33 cellular contexts compared by ENCODE assay signal in the genomic region with DNA sequence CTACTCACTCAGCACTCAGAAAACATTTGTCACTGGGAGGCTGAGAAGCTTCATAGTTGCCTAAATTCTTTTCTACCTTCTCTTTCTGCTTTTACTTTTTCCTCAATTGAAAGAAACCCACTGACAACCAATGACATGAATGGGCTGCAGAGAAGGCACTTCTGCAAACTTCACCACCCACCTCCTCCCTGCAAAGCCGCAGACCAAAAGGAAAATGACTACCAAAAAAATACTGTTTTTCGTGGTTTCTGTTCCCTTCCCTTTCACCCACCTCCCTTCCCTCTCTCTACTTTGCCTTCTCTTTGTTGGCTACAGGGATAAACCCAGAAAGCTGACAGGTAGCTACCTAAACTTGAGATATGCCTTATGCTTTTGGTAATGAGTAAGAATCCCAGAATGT. TPM values are rescaled to one million over a fixed set of nuclear protein-coding genes. Genes with fewer than 3 reads are reported as not detected.
DNase-seq lines count a peak whose midpoint lies in the region; ATAC-seq, FAIRE-seq and TF ChIP-seq lines count a peak whose summit lies in the region.
"Had no signal": no experiment of that assay in that cellular context is flagged by ENCODE, and none has a peak within 500 bp of the region (broad histone marks: within the 10 kb centered on the region; RNA-seq: fewer than 3 reads in every experiment).

No MANE protein-coding gene starts in this region.

- H3F3A ChIP-seq in GM23338 (replicated peaks; ENCODE audit: low read depth) = peaks cover 12% of the 10 kb centered on the region; the same call in 1 of the 2 replicates

- H3K79me2 ChIP-seq in GM23338 (replicated peaks; ENCODE audit: insufficient read depth) (peaks cover 90% of the 10 kb centered on the region), GM12878 (ENCODE audit: control insufficient read depth, insufficient read depth, low read length) (peaks cover 7% of the 10 kb centered on the region)

- no peak for FAIRE-seq in GM12878 (lab: Jason Lieb, UNC)
- FAIRE-seq: D721Med, urothelium cell line had no signal

- TF ChIP-seq RAD21 in GM12878 (IDR thresholded peaks at IDR 0.05; ENCODE audit: insufficient read depth, low read depth, low read length) = no peak

- POLR2A ChIA-PET in GM12878 (lab: Charles Lee) = no interaction called here

- H3K9me3 ChIP-seq in BLaER1 = peaks cover 23% of the 10 kb centered on the region
- H3K9me3 ChIP-seq in GM12878 (replicated peaks; ENCODE audit: control insufficient read depth, insufficient read depth, low read length) = no peaks in the 10 kb centered on the region; the same call in 1 of the 3 replicates
- H3K9me3 ChIP-seq in prostate gland = no peaks in the 10 kb centered on the region
- H3K9me3 ChIP-seq: ascending aorta, esophagus muscularis mucosa, heart right ventricle, right lobe of liver, SK-N-SH, testis had no signal

- in situ Hi-C loops in GM12878 (cut with MboI) = no loop called here

- CTCF ChIA-PET in GM12878 (lab: Yijun Ruan, JAX) = no interaction called here

- BruUV-seq in GM12878 (replicated peaks; lab: Mats Ljungman, UMichigan) = no TSS peak

- TF ChIP-seq CTCF in GM23338 (conservative IDR thresholded peaks at IDR 0.05; ENCODE audit: low read depth in 2 of 2) = no peak
- no peak for TF ChIP-seq CTCF in GM12878 (IDR thresholded peaks at IDR 0.05 in 2 of 3, conservative IDR thresholded peaks at IDR 0.05 in 1 of 3; ENCODE audit: control insufficient read depth in 2 of 3, extremely low read depth in 1 of 3, insufficient read depth in 1 of 3, low read depth in 3 of 3, low read length in 3 of 3)
- TF ChIP-seq CTCF in prostate gland (IDR thresholded peaks at IDR 0.05) = no peak

- ATAC-seq in GM23338 = no peak
- no peak for ATAC-seq in GM12878
- no peak for ATAC-seq in GM21447 (IDR thresholded peaks at IDR 0.05; ENCODE audit: unreplicated experiment)
- no peak for ATAC-seq in stimulated activated effector memory CD8-positive, alpha-beta T cell treated with anti-CD3 and anti-CD28 coated beads, Interleukin-12 subunit alpha, Interleukin-12 subunit beta, amount 100 ng/mL, for 72 hours
- ATAC-seq: activated CD8-positive, alpha-beta T cell treated with anti-CD3 and anti-CD28 coated beads, Interleukin-2, amount 10 ng/mL, durations not matched to agents 7 days and 5 days; foreskin keratinocyte; heart right ventricle; right lobe of liver had no signal

- H3K36me3 Mint-ChIP-seq in GM23338 (ENCODE audit: low read depth) = peaks cover 76% of the 10 kb centered on the region
- H3K36me3 Mint-ChIP-seq in stimulated activated effector memory CD8-positive, alpha-beta T cell treated with anti-CD3 and anti-CD28 coated beads, Interleukin-12 subunit alpha, Interleukin-12 subunit beta, amount 100 ng/mL, for 72 hours = no peaks in the 10 kb centered on the region
- H3K36me3 Mint-ChIP-seq: activated naive CD8-positive, alpha-beta T cell; CD4-positive, CD25-positive, alpha-beta regulatory T cell had no signal

- H3K36me3 ChIP-seq in BLaER1 (no peaks in the 10 kb centered on the region), GM23338 (ENCODE audit: insufficient read depth) (0 out of 2 replicates have a peak, but pooled peaks cover 6% of the 10 kb centered on the region), GM12878 (ENCODE audit: control insufficient read depth in 2 of 2, insufficient read depth in 2 of 2, low read length in 1 of 2) (no peaks in the 10 kb centered on the region), prostate gland (no peaks in the 10 kb centered on the region)
- H3K36me3 ChIP-seq: ascending aorta, esophagus muscularis mucosa, heart right ventricle, neural progenitor cell, right lobe of liver had no signal

- H2AFZ ChIP-seq in GM23338 (no peak overlapping the region), GM12878 (ENCODE audit: control insufficient read depth, low read depth, low read length) (no peak overlapping the region)
- H2AFZ ChIP-seq: neural progenitor cell had no signal

- peak overlapping the region; percentile 83 for H3K4me3 Mint-ChIP-seq in GM23338
- no peak overlapping the region for H3K4me3 Mint-ChIP-seq in stimulated activated effector memory CD8-positive, alpha-beta T cell treated with anti-CD3 and anti-CD28 coated beads, Interleukin-12 subunit alpha, Interleukin-12 subunit beta, amount 100 ng/mL, for 72 hours
- H3K4me3 Mint-ChIP-seq: activated CD8-positive, alpha-beta T cell treated with anti-CD3 and anti-CD28 coated beads, Interleukin-2, amount 10 ng/mL, durations not matched to agents 7 days and 5 days; activated naive CD8-positive, alpha-beta T cell; neural progenitor cell had no signal

- WGBS in GM12878 (ENCODE audit: insufficient coverage, insufficient replicate concordance, low lambda C conversion rate, missing lambda C conversion rate) = 4% methylated on average over 2 of the region's 2 CpGs
- WGBS in prostate gland = 76% methylated on average over 2 of the region's 2 CpGs

- no peaks in the 10 kb centered on the region; the same call in 2 of the 3 replicates for H3K9me3 Mint-ChIP-seq in GM23338
- H3K9me3 Mint-ChIP-seq in stimulated activated effector memory CD8-positive, alpha-beta T cell treated with anti-CD3 and anti-CD28 coated beads, Interleukin-12 subunit alpha, Interleukin-12 subunit beta, amount 100 ng/mL, for 72 hours = no peaks in the 10 kb centered on the region

- RAD21 ChIA-PET in GM12878 (lab: Charles Lee; ENCODE audit: unreplicated experiment) = no interaction called here

- TF ChIP-seq POLR2A in GM12878 (IDR thresholded peaks at IDR 0.05; ENCODE audit: low read depth, low read length) (no peak), prostate gland (IDR thresholded peaks at IDR 0.05) (no peak)

- H3K4me2 ChIP-seq in BLaER1 (peak overlapping the region; percentile 32), GM23338 (peak overlapping the region; percentile 86), GM12878 (ENCODE audit: control insufficient read depth, insufficient read depth) (no peak overlapping the region)

- peaks cover 15% of the 10 kb centered on the region for H3K4me1 ChIP-seq in BLaER1
- peaks cover 63% of the 10 kb centered on the region for H3K4me1 ChIP-seq in GM23338 (ENCODE audit: insufficient read depth)
- H3K4me1 ChIP-seq in GM12878 (ENCODE audit: control insufficient read depth, insufficient read depth, low read length) = 0 out of 2 replicates have a peak, but pooled peaks cover 3% of the 10 kb centered on the region
- H3K4me1 ChIP-seq in prostate gland (replicated peaks) = no peaks in the 10 kb centered on the region
- H3K4me1 ChIP-seq: ascending aorta, foreskin keratinocyte, testis had no signal

- H3K27ac ChIP-seq in BLaER1 (no peak overlapping the region), GM23338 (ENCODE audit: low read depth) (peak overlapping the region; percentile 70; the same call in 1 of the 2 replicates), GM12878 (ENCODE audit: control insufficient read depth, insufficient read depth) (no peak overlapping the region), prostate gland (no peak overlapping the region)
- H3K27ac ChIP-seq: ascending aorta, esophagus muscularis mucosa, foreskin keratinocyte, heart right ventricle, neural progenitor cell, right lobe of liver, RWPE1, testis had no signal

- H3K27me3 ChIP-seq in BLaER1 (peaks cover 51% of the 10 kb centered on the region), GM23338 (ENCODE audit: insufficient read depth) (peaks cover 13% of the 10 kb centered on the region), GM12878 (replicated peaks in 1 of 2; ENCODE audit: control insufficient read depth in 2 of 2, insufficient read depth in 2 of 2, low read length in 1 of 2) (peaks cover 0 to 2% of the 10 kb centered on the region in 2 experiments; a peak in 1 of 4 replicates), prostate gland (replicated peaks; ENCODE audit: insufficient read depth) (peaks cover 5% of the 10 kb centered on the region)
- H3K27me3 ChIP-seq: ascending aorta, right lobe of liver, testis had no signal

- peaks cover 84% of the 10 kb centered on the region for H3K4me1 Mint-ChIP-seq in GM23338
- H3K4me1 Mint-ChIP-seq in stimulated activated effector memory CD8-positive, alpha-beta T cell treated with anti-CD3 and anti-CD28 coated beads, Interleukin-12 subunit alpha, Interleukin-12 subunit beta, amount 100 ng/mL, for 72 hours = peaks cover 46% of the 10 kb centered on the region

- H3K27me3 Mint-ChIP-seq in GM23338 (ENCODE audit: insufficient read depth, low read depth, poor library complexity) = peaks cover 28% of the 10 kb centered on the region

- no peak overlapping the region; the same call in 1 of the 2 replicates for H3K27ac Mint-ChIP-seq in GM23338
- H3K27ac Mint-ChIP-seq in stimulated activated effector memory CD8-positive, alpha-beta T cell treated with anti-CD3 and anti-CD28 coated beads, Interleukin-12 subunit alpha, Interleukin-12 subunit beta, amount 100 ng/mL, for 72 hours = no peak overlapping the region
- H3K27ac Mint-ChIP-seq: activated CD8-positive, alpha-beta T cell treated with anti-CD3 and anti-CD28 coated beads, Interleukin-2, amount 10 ng/mL, durations not matched to agents 7 days and 5 days; activated naive CD8-positive, alpha-beta T cell; CD4-positive, CD25-positive, alpha-beta regulatory T cell; neural progenitor cell had no signal

- H3K9ac ChIP-seq in BLaER1 (no peak overlapping the region), GM12878 (ENCODE audit: control insufficient read depth, insufficient read depth, low read length) (no peak overlapping the region)
- H3K9ac ChIP-seq: neural progenitor cell, SK-N-SH had no signal

- SMC1A ChIA-PET in GM12878 (lab: Charles Lee; ENCODE audit: uncharacterized antibody, unreplicated experiment) = interaction anchor here (1.0 to 1.7 kb wide), 3 partner anchors 10 to 452 kb away, joined by 3 read pairs; no protein-coding TSS in a partner anchor

- no peak for TF ChIP-seq EP300 in GM12878 (IDR thresholded peaks at IDR 0.05; ENCODE audit: borderline replicate concordance in 1 of 2, control insufficient read depth in 1 of 2, low read depth in 2 of 2, low read length in 2 of 2)

- H4K20me1 ChIP-seq in BLaER1 (0 out of 2 replicates have a peak, but pooled peaks cover 5% of the 10 kb centered on the region), GM23338 (replicated peaks; ENCODE audit: insufficient read depth) (peaks cover 20% of the 10 kb centered on the region), GM12878 (ENCODE audit: control insufficient read depth, insufficient read depth) (no peaks in the 10 kb centered on the region)

- DNase-seq in GM23338 (ENCODE audit: low spot score) = no peak
- peak; percentile 87 for DNase-seq in NOMO-1 treated with DMSO at 0.1 percent for 48 hours (lab: John Stamatoyannopoulos, UW; ENCODE audit: unreplicated experiment)
- no peak for DNase-seq in GM12878 (ENCODE audit: low read depth, low spot score)
- no peak for DNase-seq in prostate gland (ENCODE audit: low spot score)
- DNase-seq in stimulated activated effector memory CD8-positive, alpha-beta T cell treated with anti-CD3 and anti-CD28 coated beads, Interleukin-12 subunit alpha, Interleukin-12 subunit beta, amount 100 ng/mL, for 72 hours (ENCODE audit: low spot score in 2 of 2) = no peak
- no peak for DNase-seq in SKM-1 treated with dmso at 0.1 percent for 144 hours (lab: John Stamatoyannopoulos, UW; ENCODE audit: unreplicated experiment)
- DNase-seq: activated CD8-positive, alpha-beta T cell treated with anti-CD3 and anti-CD28 coated beads, Interleukin-2, amount 10 ng/mL, durations not matched to agents 7 days and 5 days; activated effector memory CD4-positive, alpha-beta T cell treated with Interleukin-2 at 50 U/mL for 16 hours; activated T-cell treated with anti-CD3 and anti-CD28 coated beads for 4 hours; caudate nucleus; CD4-positive, CD25-positive, alpha-beta regulatory T cell; cortex of kidney; foreskin keratinocyte; heart right ventricle; NCI-H1105 treated with DMSO at 0.1 percent for 48 hours; NCI-H1930; NCI-H526 treated with DMSO at 0.1 percent for 48 hours; right lobe of liver; SK-N-SH; stimulated activated CD4-positive, alpha-beta T cell treated with anti-CD3 and anti-CD28 coated beads, Interleukin-4, amount 100 ng/mL, for 1 hour; stimulated activated naive CD4-positive, alpha-beta T cell; testis had no signal

- H3K4me3 ChIP-seq in BLaER1 (no peak overlapping the region), GM23338 (peak overlapping the region; percentile 90), GM12878 (no peak overlapping the region), prostate gland (no peak overlapping the region)
- H3K4me3 ChIP-seq: ascending aorta, esophagus muscularis mucosa, heart right ventricle, lung, neural progenitor cell, right lobe of liver, testis had no signal

- H3K9me2 ChIP-seq in GM23338 (ENCODE audit: insufficient read depth) = no peaks in the 10 kb centered on the region
- H3K9me2 ChIP-seq: SK-N-SH had no signal

- intact Hi-C loops in GM12878 (cut with micrococcal nuclease; ENCODE audit: unreplicated experiment) (no loop called here), prostate gland (cut with DNase I) (loop anchor here (10.0 kb wide), 1 partner anchor 363 kb away; no protein-coding TSS in a partner anchor)

RNA-seq across cellular contexts. Expression of gene GNAS-AS1, which starts 3.2 kb away (rescaled TPM):
- 12.1 and 15.0 TPM in 2 replicates for total RNA-seq in GM23338 (2014; rRNA removed; shearing (Covaris generic))
- 11.3 and 12.3 TPM in 2 replicates for polyA plus RNA-seq in GM23338 (2016; fragmentation: Nextera tagmentation; extraction: Ambion mirVana)
- 7.0 and 8.7 TPM in 2 replicates for total RNA-seq in GM12878 (2013; cell fraction: nucleolus; rRNA removed)
- total RNA-seq in GM12878 (2014; rRNA removed) = 1.9 and 2.1 TPM in 2 replicates
- total RNA-seq in GM12878 (2014; rRNA removed; fragmentation: Illumina TruSeq; extraction: Trizol) = 0.74 and 0.85 TPM in 2 replicates
- total RNA-seq in GM12878 (2021) = 1.6 and 2.6 TPM in 2 replicates
- 0.31 TPM for polyA plus RNA-seq in GM12878 (2011; ENCODE audit: low read depth)
- polyA plus RNA-seq in GM12878 (2011; rRNA removed) = 0.85 and 0.99 TPM in 2 replicates
- polyA plus RNA-seq in GM12878 (2011; cell fraction: cytosol; rRNA removed) = 0.99 and 1.7 TPM in 2 replicates
- polyA plus RNA-seq in GM12878 (2011; cell fraction: nucleus; rRNA removed) = 3.7 and 4.7 TPM in 2 replicates
- 0.45 and 0.58 TPM in 2 replicates for polyA plus RNA-seq in GM12878 (2012)
- polyA plus RNA-seq in GM12878 (2014; fragmentation: Illumina TruSeq; extraction: Trizol) = 0.36 and 0.66 TPM in 2 replicates
- polyA plus RNA-seq in GM12878 (2014; fragmentation: Nextera tagmentation; extraction: Ambion mirVana) = under 1 TPM; 0.06 to 0.35 TPM
- 1.7 and 2.1 TPM in 2 replicates for polyA plus RNA-seq in GM12878 (2014; rRNA removed)
- polyA plus RNA-seq in GM12878 (2016; fragmentation: Nextera tagmentation; extraction: Ambion mirVana) = 1 to 10 TPM; 1.4 to 2.7 TPM
- 0.46 and 1.2 TPM in 2 replicates for polyA minus RNA-seq in GM12878 (2011; rRNA and poly(A)+ RNA removed)
- polyA minus RNA-seq in GM12878 (2011; cell fraction: cytosol; rRNA and poly(A)+ RNA removed) = 0.62 and 0.67 TPM in 2 replicates
- polyA minus RNA-seq in GM12878 (2011; cell fraction: nucleus; rRNA and poly(A)+ RNA removed) = 2.5 and 5.3 TPM in 2 replicates
- 1 to 10 TPM in 1 of 2 donors, under 1 TPM in 1; 0.50 to 1.8 TPM for total RNA-seq in prostate gland
- total RNA-seq: ascending aorta, posterior vena cava had no signal
- polyA plus RNA-seq: CD4-positive, CD25-positive, alpha-beta regulatory T cell had no signal

RNA-seq across cellular contexts. Expression of gene GNAS, which starts 5.0 kb away (rescaled TPM):
- total RNA-seq in GM23338 (2014; rRNA removed; shearing (Covaris generic)) = 1,032 and 1,042 TPM in 2 replicates
- 917 and 940 TPM in 2 replicates for polyA plus RNA-seq in GM23338 (2016; fragmentation: Nextera tagmentation; extraction: Ambion mirVana)
- total RNA-seq in GM12878 (2013; cell fraction: nucleolus; rRNA removed) = 232 and 244 TPM in 2 replicates
- 399 and 405 TPM in 2 replicates for total RNA-seq in GM12878 (2014; rRNA removed)
- 368 and 389 TPM in 2 replicates for total RNA-seq in GM12878 (2014; rRNA removed; fragmentation: Illumina TruSeq; extraction: Trizol)
- 792 and 818 TPM in 2 replicates for total RNA-seq in GM12878 (2021)
- 423 TPM for polyA plus RNA-seq in GM12878 (2011; ENCODE audit: low read depth)
- polyA plus RNA-seq in GM12878 (2011; rRNA removed) = 449 and 706 TPM in 2 replicates
- 1,135 and 2,097 TPM in 2 replicates for polyA plus RNA-seq in GM12878 (2011; cell fraction: cytosol; rRNA removed)
- polyA plus RNA-seq in GM12878 (2011; cell fraction: nucleus; rRNA removed) = 809 and 1,021 TPM in 2 replicates
- polyA plus RNA-seq in GM12878 (2012) = 750 and 915 TPM in 2 replicates
- 838 and 950 TPM in 2 replicates for polyA plus RNA-seq in GM12878 (2014; fragmentation: Illumina TruSeq; extraction: Trizol)
- polyA plus RNA-seq in GM12878 (2014; fragmentation: Nextera tagmentation; extraction: Ambion mirVana) = 100 to 1,000 TPM; 242 to 344 TPM
- 625 and 680 TPM in 2 replicates for polyA plus RNA-seq in GM12878 (2014; rRNA removed)
- 100 to 1,000 TPM; 209 to 261 TPM for polyA plus RNA-seq in GM12878 (2016; fragmentation: Nextera tagmentation; extraction: Ambion mirVana)
- polyA minus RNA-seq in GM12878 (2011; rRNA and poly(A)+ RNA removed) = 1,102 and 1,227 TPM in 2 replicates
- polyA minus RNA-seq in GM12878 (2011; cell fraction: cytosol; rRNA and poly(A)+ RNA removed) = 416 and 532 TPM in 2 replicates
- polyA minus RNA-seq in GM12878 (2011; cell fraction: nucleus; rRNA and poly(A)+ RNA removed) = 176 and 287 TPM in 2 replicates
- total RNA-seq in prostate gland = 100 to 1,000 TPM; 644 to 900 TPM
